Comparison of ENCODE assay signal across 9 cellular contexts in the genomic region with DNA sequence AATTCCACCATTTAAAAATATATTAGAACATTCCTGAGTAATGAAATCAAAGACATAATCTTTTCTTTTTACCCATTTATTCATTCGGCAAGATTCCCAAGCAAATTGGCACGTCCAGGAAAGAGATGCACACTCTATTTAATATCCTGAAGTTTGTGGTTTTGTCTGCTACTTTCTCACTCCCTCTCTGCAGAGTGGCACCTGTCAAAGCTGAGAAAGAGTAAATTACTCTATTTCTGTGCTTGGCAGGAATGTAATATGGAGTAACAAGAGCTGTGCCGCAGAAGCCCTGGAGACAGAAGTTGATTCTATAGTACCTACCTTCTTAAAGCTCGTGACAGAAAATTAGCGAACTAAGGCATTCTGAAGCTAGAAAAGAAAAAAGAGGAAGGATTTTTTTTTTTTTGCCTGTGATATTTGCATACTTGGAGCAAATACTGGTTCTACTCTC. TPM values are rescaled to one million over a fixed set of nuclear protein-coding genes. Genes with fewer than 3 reads are reported as not detected.
A peak's percentile ranks its signal among the peaks of the same experiment; 100 is the strongest.
DNase-seq lines count a peak whose midpoint lies in the region; ATAC-seq and TF ChIP-seq lines count a peak whose summit lies in the region.
"Had no signal": no experiment of that assay in that cellular context is flagged by ENCODE, and none has a peak within 500 bp of the region (broad histone marks: within the 10 kb centered on the region; RNA-seq: fewer than 3 reads in every experiment).

No MANE protein-coding gene starts in this region.

- POLR2A ChIA-PET in PC-3 (lab: Charles Lee; ENCODE audit: unreplicated experiment): interaction anchor here (0.6 to 0.7 kb wide), 2 partner anchors 37 to 213 kb away, joined by 5 to 10 read pairs; no protein-coding TSS in a partner anchor

- H3K9me3 ChIP-seq in PC-3 (ENCODE audit: low read length) (no peaks in the 10 kb centered on the region), mononuclear cell (ENCODE audit: low read depth, low read length) (no peaks in the 10 kb centered on the region), sigmoid colon (no peaks in the 10 kb centered on the region)

- H3K79me2 ChIP-seq in PC-3 (ENCODE audit: low read length): peaks cover 45% of the 10 kb centered on the region

- TF ChIP-seq CTCF in PC-3 (conservative IDR thresholded peaks at IDR 0.05; ENCODE audit: low read depth, low read length): no peak
- no peak for TF ChIP-seq CTCF in sigmoid colon (IDR thresholded peaks at IDR 0.05)

- intact Hi-C loops in PC-3 (cut with micrococcal nuclease) (loop anchor here (5.0 to 10.0 kb wide), 5 partner anchors 37 to 491 kb away; a partner anchor contains a TSS), sigmoid colon (cut with DNase I) (loop anchor here (5.0 kb wide), 1 partner anchor 567 kb away; a partner anchor contains a TSS)

- no peaks in the 10 kb centered on the region for H3K9me2 ChIP-seq in PC-3 (replicated peaks; ENCODE audit: low read length)

- CTCF ChIA-PET in PC-3 (lab: Charles Lee): interaction anchor here (0.5 to 0.6 kb wide), 2 partner anchors 251 to 610 kb away, joined by 3 to 5 read pairs; no protein-coding TSS in a partner anchor

- no peaks in the 10 kb centered on the region for H3F3A ChIP-seq in PC-3 (ENCODE audit: low read length, unreplicated experiment)

- DNase-seq in PC-3 (peak; percentile 52), hippocampal formation (lab: John Stamatoyannopoulos, UW) (no peak), NCI-H748 (lab: John Stamatoyannopoulos, UW; ENCODE audit: unreplicated experiment) (no peak), sigmoid colon (no peak)
- no peak for DNase-seq in activated CD4-positive, alpha-beta T cell treated with anti-CD3 and anti-CD28 coated beads for 4 hours

- H3K27me3 ChIP-seq in PC-3 (ENCODE audit: low read length): no peaks in the 10 kb centered on the region
- no peaks in the 10 kb centered on the region for H3K27me3 ChIP-seq in mononuclear cell (ENCODE audit: insufficient read depth, low read length)
- H3K27me3 ChIP-seq in sigmoid colon: no peaks in the 10 kb centered on the region
- H3K27me3 ChIP-seq: cardiac muscle cell had no signal

- H3K4me2 ChIP-seq in PC-3 (ENCODE audit: low read length): peak overlapping the region; percentile 86

- H4K20me1 ChIP-seq in PC-3 (ENCODE audit: low read length): no peaks in the 10 kb centered on the region

- TF ChIP-seq POLR2A in sigmoid colon (IDR thresholded peaks at IDR 0.05): no peak

- BruUV-seq in PC-3 (replicated peaks; lab: Mats Ljungman, UMichigan): no TSS peak

- ATAC-seq in GM18520 (IDR thresholded peaks at IDR 0.05; ENCODE audit: unreplicated experiment) (peak; percentile 53), HG02938 (IDR thresholded peaks at IDR 0.05; ENCODE audit: unreplicated experiment) (peak; percentile 81), PC-3 (peak; percentile 72)

- peak overlapping the region; percentile 48 for H3K27ac ChIP-seq in PC-3 (ENCODE audit: low read length)
- H3K27ac ChIP-seq in sigmoid colon: no peak overlapping the region
- H3K27ac ChIP-seq: cardiac muscle cell had no signal

- WGBS in sigmoid colon, 2 donors: 52 to 80% methylated on average over 5 of the region's 5 CpGs

- H2AFZ ChIP-seq in PC-3 (ENCODE audit: low read length): peak overlapping the region; percentile 48

- H3K4me3 ChIP-seq in PC-3 (ENCODE audit: low read length) (peak overlapping the region; percentile 61), mononuclear cell (ENCODE audit: low read length) (peak overlapping the region; percentile 12), sigmoid colon (no peak overlapping the region)
- H3K4me3 ChIP-seq: cardiac muscle cell had no signal

- TF ChIP-seq EP300 in sigmoid colon (IDR thresholded peaks at IDR 0.05): no peak

- no peaks in the 10 kb centered on the region for H3K36me3 ChIP-seq in PC-3 (ENCODE audit: low read depth, low read length)
- H3K36me3 ChIP-seq in sigmoid colon: no peaks in the 10 kb centered on the region
- H3K36me3 ChIP-seq: cardiac muscle cell had no signal

- H3K9ac ChIP-seq in PC-3 (ENCODE audit: low read length): 0 out of 2 replicates have a peak overlapping the region, but pooled peaks have one; percentile 12

- H3K4me1 ChIP-seq in PC-3 (ENCODE audit: insufficient read depth, low read length): peaks cover 42% of the 10 kb centered on the region
- peaks cover 5% of the 10 kb centered on the region for H3K4me1 ChIP-seq in mononuclear cell (ENCODE audit: insufficient read depth, low read length)
- peaks cover 0 to 15% (median 10%) of the 10 kb centered on the region in 4 donors for H3K4me1 ChIP-seq in sigmoid colon

RNA-seq across cellular contexts. Expression of a gene that starts 5.5 kb away (rescaled TPM):
- total RNA-seq in PC-3 (2014; rRNA removed) (12.1 and 15.4 TPM in 2 replicates), mononuclear cell (4.6 TPM), sigmoid colon (10 to 100 TPM in 1 of 4 donors, 1 to 10 TPM in 3; 5.8 to 16.4 (median 7.7) TPM)
- 1 to 10 TPM; 1.8 to 4.0 (median 3.2) TPM for polyA plus RNA-seq in sigmoid colon

RNA-seq across cellular contexts. Expression of a gene that starts 5.6 kb away (rescaled TPM):
- total RNA-seq in PC-3 (2014; rRNA removed) (12.6 and 13.3 TPM in 2 replicates), mononuclear cell (21.4 TPM), sigmoid colon (10 to 100 TPM; 21.0 to 25.2 (median 22.8) TPM)
- 10 to 100 TPM; 13.4 to 15.7 (median 15.6) TPM for polyA plus RNA-seq in sigmoid colon

Comparison
In these comparisons a context has a peak if more than half of its experiments do, and no peak if none do; other contexts are left out.
1. H3K4me3 ChIP-seq: peak in PC-3 (single experiment) and mononuclear cell (single experiment); none in sigmoid colon (0 of 4).
2. Peak in every context shown above with its lines, with median percentiles within 50 percentile points of each other: ATAC-seq.